1 cellular context compared by ENCODE assay signal in the genomic region with DNA sequence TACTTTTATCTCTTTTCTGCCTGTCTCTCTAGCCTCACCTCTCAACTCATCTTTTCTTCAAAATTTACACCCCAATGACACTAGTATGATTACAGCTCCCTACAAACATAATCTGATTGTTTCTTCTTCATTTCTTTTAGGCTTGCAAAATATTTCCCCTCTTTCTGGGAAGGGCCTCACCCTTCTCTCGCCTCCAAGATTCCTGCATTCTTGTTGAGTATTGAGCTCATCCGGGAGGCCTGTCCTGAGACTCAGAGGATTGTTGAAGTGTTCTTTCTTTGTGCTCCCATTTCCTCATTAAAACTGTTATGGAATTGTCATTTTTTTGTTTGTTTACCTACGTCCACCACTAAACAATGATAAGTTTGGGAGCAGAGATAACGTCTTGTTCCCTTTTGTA.
TF ChIP-seq lines count a peak whose summit lies in the region.

No MANE protein-coding gene starts in this region.

TF ChIP-seq in GM23338, 12 proteins besides CTCF, POLR2A, EP300 and RAD21 (continued from another document):
- TF ChIP-seq, protein P1, sequence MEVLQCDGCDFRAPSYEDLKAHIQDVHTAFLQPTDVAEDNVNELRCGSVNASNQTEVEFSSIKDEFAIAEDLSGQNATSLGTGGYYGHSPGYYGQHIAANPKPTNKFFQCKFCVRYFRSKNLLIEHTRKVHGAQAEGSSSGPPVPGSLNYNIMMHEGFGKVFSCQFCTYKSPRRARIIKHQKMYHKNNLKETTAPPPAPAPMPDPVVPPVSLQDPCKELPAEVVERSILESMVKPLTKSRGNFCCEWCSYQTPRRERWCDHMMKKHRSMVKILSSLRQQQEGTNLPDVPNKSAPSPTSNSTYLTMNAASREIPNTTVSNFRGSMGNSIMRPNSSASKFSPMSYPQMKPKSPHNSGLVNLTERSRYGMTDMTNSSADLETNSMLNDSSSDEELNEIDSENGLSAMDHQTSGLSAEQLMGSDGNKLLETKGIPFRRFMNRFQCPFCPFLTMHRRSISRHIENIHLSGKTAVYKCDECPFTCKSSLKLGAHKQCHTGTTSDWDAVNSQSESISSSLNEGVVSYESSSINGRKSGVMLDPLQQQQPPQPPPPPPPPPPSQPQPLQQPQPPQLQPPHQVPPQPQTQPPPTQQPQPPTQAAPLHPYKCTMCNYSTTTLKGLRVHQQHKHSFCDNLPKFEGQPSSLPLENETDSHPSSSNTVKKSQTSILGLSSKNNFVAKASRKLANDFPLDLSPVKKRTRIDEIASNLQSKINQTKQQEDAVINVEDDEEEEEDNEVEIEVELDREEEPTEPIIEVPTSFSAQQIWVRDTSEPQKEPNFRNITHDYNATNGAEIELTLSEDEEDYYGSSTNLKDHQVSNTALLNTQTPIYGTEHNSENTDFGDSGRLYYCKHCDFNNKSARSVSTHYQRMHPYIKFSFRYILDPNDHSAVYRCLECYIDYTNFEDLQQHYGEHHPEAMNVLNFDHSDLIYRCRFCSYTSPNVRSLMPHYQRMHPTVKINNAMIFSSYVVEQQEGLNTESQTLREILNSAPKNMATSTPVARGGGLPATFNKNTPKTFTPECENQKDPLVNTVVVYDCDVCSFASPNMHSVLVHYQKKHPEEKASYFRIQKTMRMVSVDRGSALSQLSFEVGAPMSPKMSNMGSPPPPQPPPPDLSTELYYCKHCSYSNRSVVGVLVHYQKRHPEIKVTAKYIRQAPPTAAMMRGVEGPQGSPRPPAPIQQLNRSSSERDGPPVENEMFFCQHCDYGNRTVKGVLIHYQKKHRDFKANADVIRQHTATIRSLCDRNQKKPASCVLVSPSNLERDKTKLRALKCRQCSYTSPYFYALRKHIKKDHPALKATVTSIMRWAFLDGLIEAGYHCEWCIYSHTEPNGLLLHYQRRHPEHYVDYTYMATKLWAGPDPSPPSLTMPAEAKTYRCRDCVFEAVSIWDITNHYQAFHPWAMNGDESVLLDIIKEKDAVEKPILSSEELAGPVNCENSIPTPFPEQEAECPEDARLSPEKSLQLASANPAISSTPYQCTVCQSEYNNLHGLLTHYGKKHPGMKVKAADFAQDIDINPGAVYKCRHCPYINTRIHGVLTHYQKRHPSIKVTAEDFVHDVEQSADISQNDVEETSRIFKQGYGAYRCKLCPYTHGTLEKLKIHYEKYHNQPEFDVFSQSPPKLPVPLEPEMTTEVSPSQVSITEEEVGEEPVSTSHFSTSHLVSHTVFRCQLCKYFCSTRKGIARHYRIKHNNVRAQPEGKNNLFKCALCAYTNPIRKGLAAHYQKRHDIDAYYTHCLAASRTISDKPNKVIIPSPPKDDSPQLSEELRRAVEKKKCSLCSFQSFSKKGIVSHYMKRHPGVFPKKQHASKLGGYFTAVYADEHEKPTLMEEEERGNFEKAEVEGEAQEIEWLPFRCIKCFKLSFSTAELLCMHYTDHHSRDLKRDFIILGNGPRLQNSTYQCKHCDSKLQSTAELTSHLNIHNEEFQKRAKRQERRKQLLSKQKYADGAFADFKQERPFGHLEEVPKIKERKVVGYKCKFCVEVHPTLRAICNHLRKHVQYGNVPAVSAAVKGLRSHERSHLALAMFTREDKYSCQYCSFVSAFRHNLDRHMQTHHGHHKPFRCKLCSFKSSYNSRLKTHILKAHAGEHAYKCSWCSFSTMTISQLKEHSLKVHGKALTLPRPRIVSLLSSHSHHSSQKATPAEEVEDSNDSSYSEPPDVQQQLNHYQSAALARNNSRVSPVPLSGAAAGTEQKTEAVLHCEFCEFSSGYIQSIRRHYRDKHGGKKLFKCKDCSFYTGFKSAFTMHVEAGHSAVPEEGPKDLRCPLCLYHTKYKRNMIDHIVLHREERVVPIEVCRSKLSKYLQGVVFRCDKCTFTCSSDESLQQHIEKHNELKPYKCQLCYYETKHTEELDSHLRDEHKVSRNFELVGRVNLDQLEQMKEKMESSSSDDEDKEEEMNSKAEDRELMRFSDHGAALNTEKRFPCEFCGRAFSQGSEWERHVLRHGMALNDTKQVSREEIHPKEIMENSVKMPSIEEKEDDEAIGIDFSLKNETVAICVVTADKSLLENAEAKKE (CRISPR knock-in tag; IDR thresholded peaks at IDR 0.05): no peak
- no peak for TF ChIP-seq ZNF331 (CRISPR knock-in tag; IDR thresholded peaks at IDR 0.05; ENCODE audit: low read depth)
- no peak for TF ChIP-seq NANOG (IDR thresholded peaks at IDR 0.05; ENCODE audit: borderline replicate concordance)
- TF ChIP-seq EZH2 (IDR thresholded peaks at IDR 0.05; ENCODE audit: low read depth, unreplicated experiment): no peak
